ENCODE assay signal across 23 cellular contexts in the genomic region with DNA sequence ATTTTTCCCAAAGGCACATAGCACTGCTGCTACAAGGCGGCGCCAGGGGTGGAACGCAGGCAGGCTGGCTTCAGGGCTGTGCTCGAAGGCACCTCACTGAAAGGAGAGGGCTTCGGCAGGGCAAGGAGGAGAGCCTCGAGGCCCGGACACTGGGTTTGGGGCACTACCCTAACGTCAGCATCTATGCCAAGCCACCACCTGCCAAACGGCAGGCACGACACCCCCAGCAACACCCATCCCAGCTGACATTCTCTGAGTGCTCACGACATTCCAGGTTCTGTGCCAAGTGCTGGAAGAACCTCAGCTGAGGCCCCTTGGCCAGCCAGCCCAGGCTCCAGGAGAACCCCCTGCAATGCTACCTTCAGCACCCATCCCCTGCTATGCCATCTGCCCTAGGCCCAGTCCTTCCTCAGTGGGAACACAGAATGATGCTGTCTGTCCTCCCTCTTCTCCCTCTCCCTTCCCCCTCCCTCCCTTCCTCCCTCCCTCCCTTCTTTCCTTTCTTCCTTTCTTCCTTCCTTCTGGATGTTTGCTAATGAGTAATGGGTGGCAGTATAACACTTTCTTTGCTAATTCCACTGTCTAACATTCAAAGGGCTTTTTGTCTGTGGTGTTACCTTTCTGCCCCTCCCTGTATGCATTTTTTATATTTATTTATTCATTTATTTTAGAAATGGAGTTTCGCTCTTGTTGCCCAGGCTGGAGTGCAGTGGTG. TPM values are rescaled to one million over a fixed set of nuclear protein-coding genes. Genes with fewer than 3 reads are reported as not detected.
DNase-seq lines count a peak whose midpoint lies in the region; ATAC-seq and TF ChIP-seq lines count a peak whose summit lies in the region.
"Had no signal": no experiment of that assay in that cellular context is flagged by ENCODE, and none has a peak within 500 bp of the region (broad histone marks: within the 10 kb centered on the region; RNA-seq: fewer than 3 reads in every experiment).

No MANE protein-coding gene starts in this region.

- TF ChIP-seq CTCF in AG04450 (IDR thresholded peaks at IDR 0.05; ENCODE audit: low read depth, low read length): no peak
- TF ChIP-seq CTCF in chondrocyte (IDR thresholded peaks at IDR 0.05): no peak
- no peak for TF ChIP-seq CTCF in gastrocnemius medialis (IDR thresholded peaks at IDR 0.05 in 4 of 5, conservative IDR thresholded peaks at IDR 0.05 in 1 of 5)
- no peak for TF ChIP-seq CTCF in Calu3 (IDR thresholded peaks at IDR 0.05; ENCODE audit: unreplicated experiment)

- H3K27me3 ChIP-seq in AG04450 (ENCODE audit: control insufficient read depth, insufficient read depth, low read length) (no peaks in the 10 kb centered on the region), layer of hippocampus (ENCODE audit: control insufficient read depth, insufficient read depth, low read length) (no peaks in the 10 kb centered on the region), gastrocnemius medialis (no peaks in the 10 kb centered on the region)
- H3K27me3 ChIP-seq: adrenal gland, Peyer's patch, suprapubic skin had no signal

- POLR2A ChIA-PET in AG04450 (lab: Yijun Ruan, JAX): interaction anchor here (1.8 kb wide), 1 partner anchor 8 kb away, joined by 12 read pairs; no protein-coding TSS in a partner anchor

- H3K4me1 Mint-ChIP-seq in chondrocyte (ENCODE audit: low read depth): peaks cover 34% of the 10 kb centered on the region
- H3K4me1 Mint-ChIP-seq in Calu3 (ENCODE audit: low read depth, unreplicated experiment): no peaks in the 10 kb centered on the region
- no peaks in the 10 kb centered on the region for H3K4me1 Mint-ChIP-seq in activated CD8-positive, alpha-beta memory T cell treated with anti-CD3 and anti-CD28 coated beads, Interleukin-2, amount 10 ng/mL, durations not matched to agents 7 days and 5 days

- DNase-seq in AG04450 (ENCODE audit: low read depth, low spot score): no peak
- peak; percentile 81 for DNase-seq in chondrocyte (ENCODE audit: low spot score)
- DNase-seq in gastrocnemius medialis: no peak
- no peak for DNase-seq in Calu3
- no peak for DNase-seq in A172 (ENCODE audit: low spot score)
- DNase-seq in activated CD8-positive, alpha-beta memory T cell treated with anti-CD3 and anti-CD28 coated beads, Interleukin-2, amount 10 ng/mL, durations not matched to agents 7 days and 5 days: no peak
- DNase-seq: activated CD4-positive, alpha-beta T cell treated with anti-CD3 and anti-CD28 coated beads for 4 hours; activated effector memory CD4-positive, alpha-beta T cell treated with Interleukin-2 at 50 U/mL for 16 hours; adrenal gland; cerebellar nuclear complex; DND-41; effector memory CD8-positive, alpha-beta T cell; H7; MM.1S; NCI-H187; NCI-H226; nucleus accumbens; stimulated activated CD4-positive, alpha-beta T cell treated with anti-CD3 and anti-CD28 coated beads, Interleukin-4, amount 100 ng/mL, for 24 hours had no signal

- intact Hi-C loops in gastrocnemius medialis (cut with DNase I; ENCODE audit: low total_unique reads) (no loop called here), Calu3 (cut with micrococcal nuclease; ENCODE audit: unreplicated experiment) (no loop called here)

- peaks cover 0 to 4% of the 10 kb centered on the region in 2 donors for H3K36me3 ChIP-seq in gastrocnemius medialis

- H3K27ac Mint-ChIP-seq in chondrocyte (ENCODE audit: unreplicated experiment): peak overlapping the region; percentile 49
- no peak overlapping the region for H3K27ac Mint-ChIP-seq in Calu3 (ENCODE audit: unreplicated experiment)
- H3K27ac Mint-ChIP-seq in activated CD8-positive, alpha-beta memory T cell treated with anti-CD3 and anti-CD28 coated beads, Interleukin-2, amount 10 ng/mL, durations not matched to agents 7 days and 5 days: no peak overlapping the region
- H3K27ac Mint-ChIP-seq: CD8-positive, alpha-beta memory T cell; effector memory CD8-positive, alpha-beta T cell had no signal

- H3K4me3 ChIP-seq in AG04450 (ENCODE audit: low read depth, low read length) (no peak overlapping the region), gastrocnemius medialis (no peak overlapping the region)
- H3K4me3 ChIP-seq: adrenal gland, Peyer's patch, suprapubic skin had no signal

- H3K9me3 Mint-ChIP-seq in chondrocyte (ENCODE audit: low read depth): no peaks in the 10 kb centered on the region
- H3K9me3 Mint-ChIP-seq in Calu3 (ENCODE audit: low read depth, unreplicated experiment): no peaks in the 10 kb centered on the region
- H3K9me3 Mint-ChIP-seq in activated CD8-positive, alpha-beta memory T cell treated with anti-CD3 and anti-CD28 coated beads, Interleukin-2, amount 10 ng/mL, durations not matched to agents 7 days and 5 days (ENCODE audit: low read depth): no peaks in the 10 kb centered on the region
- H3K9me3 Mint-ChIP-seq: CD8-positive, alpha-beta memory T cell; effector memory CD8-positive, alpha-beta T cell had no signal

- CTCF ChIA-PET in AG04450 (lab: Charles Lee): no interaction called here
- CTCF ChIA-PET in Calu3 (lab: Charles Lee): no interaction called here
- CTCF ChIA-PET in activated CD8-positive, alpha-beta memory T cell treated with anti-CD3 and anti-CD28 coated beads, Interleukin-2, amount 10 ng/mL, durations not matched to agents 7 days and 5 days (lab: Charles Lee): no interaction called here

- H3K9me3 ChIP-seq in AG04450 (ENCODE audit: control insufficient read depth, insufficient read depth, low read length) (no peaks in the 10 kb centered on the region; the same call in 1 of the 2 replicates), gastrocnemius medialis (no peaks in the 10 kb centered on the region)
- H3K9me3 ChIP-seq: adrenal gland, Peyer's patch, suprapubic skin had no signal

- peaks cover 21% of the 10 kb centered on the region for H3K36me3 Mint-ChIP-seq in chondrocyte (ENCODE audit: low read depth)
- H3K36me3 Mint-ChIP-seq in Calu3 (ENCODE audit: insufficient read depth, unreplicated experiment): no peaks in the 10 kb centered on the region
- H3K36me3 Mint-ChIP-seq in activated CD8-positive, alpha-beta memory T cell treated with anti-CD3 and anti-CD28 coated beads, Interleukin-2, amount 10 ng/mL, durations not matched to agents 7 days and 5 days: no peaks in the 10 kb centered on the region

- peaks cover 83 to 90% of the 10 kb centered on the region in 2 donors for H3K4me1 ChIP-seq in gastrocnemius medialis

- in situ Hi-C loops in gastrocnemius medialis (cut with MboI; ENCODE audit: low sequenced_read_pairs in 4 of 4): no loop called here

- ATAC-seq in gastrocnemius medialis: no peak
- ATAC-seq in activated CD8-positive, alpha-beta memory T cell treated with anti-CD3 and anti-CD28 coated beads, Interleukin-2, amount 10 ng/mL, durations not matched to agents 7 days and 5 days: no peak
- ATAC-seq in HG02840 (IDR thresholded peaks at IDR 0.05; ENCODE audit: low FRiP score, unreplicated experiment): no peak
- ATAC-seq: effector memory CD8-positive, alpha-beta T cell had no signal

- TF ChIP-seq POLR2A in gastrocnemius medialis (IDR thresholded peaks at IDR 0.05): no peak

- no TSS peak for BruUV-seq in Calu3 (replicated peaks; lab: Mats Ljungman, UMichigan)

- H3K4me3 Mint-ChIP-seq in chondrocyte (ENCODE audit: unreplicated experiment) (no peak overlapping the region), Calu3 (ENCODE audit: low read depth, unreplicated experiment) (no peak overlapping the region)
- no peak overlapping the region for H3K4me3 Mint-ChIP-seq in activated CD8-positive, alpha-beta memory T cell treated with anti-CD3 and anti-CD28 coated beads, Interleukin-2, amount 10 ng/mL, durations not matched to agents 7 days and 5 days
- H3K4me3 Mint-ChIP-seq: CD8-positive, alpha-beta memory T cell; effector memory CD8-positive, alpha-beta T cell had no signal

- peak overlapping the region; percentile 89 for H3K27ac ChIP-seq in AG04450 (ENCODE audit: low read depth, low read length)
- peak overlapping the region; percentile 64 for H3K27ac ChIP-seq in layer of hippocampus (ENCODE audit: low read depth, low read length)
- H3K27ac ChIP-seq in gastrocnemius medialis: peak overlapping the region; percentile 83 to 90 (median 88)

- H3K27me3 Mint-ChIP-seq in chondrocyte (ENCODE audit: low read depth) (no peaks in the 10 kb centered on the region), Calu3 (ENCODE audit: unreplicated experiment) (no peaks in the 10 kb centered on the region)
- H3K27me3 Mint-ChIP-seq in activated CD8-positive, alpha-beta memory T cell treated with anti-CD3 and anti-CD28 coated beads, Interleukin-2, amount 10 ng/mL, durations not matched to agents 7 days and 5 days: no peaks in the 10 kb centered on the region
- H3K27me3 Mint-ChIP-seq: effector memory CD8-positive, alpha-beta T cell had no signal

RNA-seq across cellular contexts. Expression of gene ZCCHC24, which starts 24.3 kb away (rescaled TPM):
- 37.4 and 46.0 TPM in 2 replicates for polyA plus RNA-seq in AG04450 (2011; rRNA removed)
- 53.8 and 66.8 TPM in 2 replicates for polyA minus RNA-seq in AG04450 (2011; rRNA and poly(A)+ RNA removed)
- 37.4 to 45.1 TPM (median 43.8 TPM) in 3 replicates for total RNA-seq in chondrocyte
- 100 to 1,000 TPM in 1 of 4 donors, 10 to 100 TPM in 3; 59.6 to 122 (median 84.5) TPM for total RNA-seq in gastrocnemius medialis
- total RNA-seq in Calu3 (2022): 0.98 and 1.4 TPM in 2 replicates
- 10.7 and 12.2 TPM in 2 replicates for total RNA-seq in A172 (2014; rRNA removed; shearing (Covaris generic))
- total RNA-seq in activated CD8-positive, alpha-beta memory T cell treated with anti-CD3 and anti-CD28 coated beads, Interleukin-2, amount 10 ng/mL, durations not matched to agents 7 days and 5 days: 1 to 10 TPM; 2.4 to 3.1 TPM
